1 cellular context compared by ENCODE assay signal in genomic region chr4:32672369-32672768, GRCh38.
TF ChIP-seq lines count a peak whose summit lies in the region.

No MANE protein-coding gene starts in this region.

TF ChIP-seq in GM23338, 12 proteins besides CTCF, POLR2A, EP300 and RAD21 (continued from another document):
- TF ChIP-seq ZNF462 (CRISPR knock-in tag; IDR thresholded peaks at IDR 0.05) (no peak), REST (IDR thresholded peaks at IDR 0.05; ENCODE audit: unreplicated experiment) (no peak), JUNB (IDR thresholded peaks at IDR 0.05; ENCODE audit: unreplicated experiment) (no peak), EZH2phosphoT487 (IDR thresholded peaks at IDR 0.05; ENCODE audit: unreplicated experiment) (no peak), ZNF331 (CRISPR knock-in tag; IDR thresholded peaks at IDR 0.05; ENCODE audit: low read depth) (no peak), CREB1 (CRISPR knock-in tag; IDR thresholded peaks at IDR 0.05; ENCODE audit: low read depth) (no peak), ZNF114 (CRISPR knock-in tag; IDR thresholded peaks at IDR 0.05) (no peak), NANOG (IDR thresholded peaks at IDR 0.05; ENCODE audit: borderline replicate concordance) (no peak)
